In genomic region chr22:22235564-22235963, GRCh38 we compare ENCODE assay signal across 7 cellular contexts. TPM values are rescaled to one million over a fixed set of nuclear protein-coding genes. Genes with fewer than 3 reads are reported as not detected.
DNase-seq lines count a peak whose midpoint lies in the region; ATAC-seq and TF ChIP-seq lines count a peak whose summit lies in the region.

No MANE protein-coding gene starts in this region.

- H3K27me3 Mint-ChIP-seq in T-helper 1 cell treated with Interleukin-12 subunit alpha and Interleukin-12 subunit beta and Interleukin-4 antibody, amounts not matched to agents 30 μg/mL and 1 μg/mL, for 36 hours (ENCODE audit: low read depth) = no peaks in the 10 kb centered on the region

- H3K36me3 ChIP-seq in brain microvascular endothelial cell (replicated peaks) = no peaks in the 10 kb centered on the region

- no peak overlapping the region for H3K27ac ChIP-seq in brain microvascular endothelial cell

- intact Hi-C loops in posterior vena cava (cut with DNase I) = no loop called here

- peaks cover 2% of the 10 kb centered on the region for H3K27me3 ChIP-seq in brain microvascular endothelial cell (replicated peaks)

- ATAC-seq in GM18867 (IDR thresholded peaks at IDR 0.05; ENCODE audit: unreplicated experiment) = no peak

- in situ Hi-C loops in brain microvascular endothelial cell (cut with HindIII; ENCODE audit: low pct_ligation_motif_present, low sequenced_read_pairs) = no loop called here

- H3K36me3 Mint-ChIP-seq in T-helper 1 cell treated with Interleukin-12 subunit alpha and Interleukin-12 subunit beta and Interleukin-4 antibody, amounts not matched to agents 30 μg/mL and 1 μg/mL, for 36 hours (ENCODE audit: low read depth) = no peaks in the 10 kb centered on the region

- no peak overlapping the region for H3K4me3 ChIP-seq in brain microvascular endothelial cell (ENCODE audit: low read depth, low read length)

- peak overlapping the region; percentile 6 for H3K27ac Mint-ChIP-seq in T-helper 1 cell treated with Interleukin-12 subunit alpha and Interleukin-12 subunit beta and Interleukin-4 antibody, amounts not matched to agents 30 μg/mL and 1 μg/mL, for 36 hours

- DNase-seq in GM19240 (ENCODE audit: insufficient read length, low spot score) (peak; percentile 45), brain microvascular endothelial cell (no peak), myocyte (ENCODE audit: low read depth) (peak; percentile 52), posterior vena cava (ENCODE audit: low spot score) (no peak), middle frontal gyrus (ENCODE audit: extremely low spot score, low spot score) (no peak)

- no peaks in the 10 kb centered on the region for H3K9me3 Mint-ChIP-seq in T-helper 1 cell treated with Interleukin-12 subunit alpha and Interleukin-12 subunit beta and Interleukin-4 antibody, amounts not matched to agents 30 μg/mL and 1 μg/mL, for 36 hours

- peaks cover 11% of the 10 kb centered on the region for H3K4me1 Mint-ChIP-seq in T-helper 1 cell treated with Interleukin-12 subunit alpha and Interleukin-12 subunit beta and Interleukin-4 antibody, amounts not matched to agents 30 μg/mL and 1 μg/mL, for 36 hours (ENCODE audit: low read depth)

- TF ChIP-seq CTCF in brain microvascular endothelial cell (IDR thresholded peaks at IDR 0.05; ENCODE audit: low read depth, low read length, missing control alignments) = peak; percentile 62

- no peak overlapping the region for H3K4me3 Mint-ChIP-seq in T-helper 1 cell treated with Interleukin-12 subunit alpha and Interleukin-12 subunit beta and Interleukin-4 antibody, amounts not matched to agents 30 μg/mL and 1 μg/mL, for 36 hours

RNA-seq across cellular contexts. Expression of gene VPREB1, which starts 9.0 kb away (rescaled TPM):
- not detected in 2 replicates for total RNA-seq in myocyte
- not detected for polyA plus RNA-seq in myocyte (2012)
- not detected for total RNA-seq in posterior vena cava

Comparison
In these comparisons a context has a peak if more than half of its experiments do, and no peak if none do; other contexts are left out.
1. DNase-seq: peak in GM19240 (single experiment) and myocyte (single experiment); none in brain microvascular endothelial cell (single experiment), posterior vena cava (single experiment) and middle frontal gyrus (single experiment).